7 cellular contexts compared by ENCODE assay signal in the genomic region with DNA sequence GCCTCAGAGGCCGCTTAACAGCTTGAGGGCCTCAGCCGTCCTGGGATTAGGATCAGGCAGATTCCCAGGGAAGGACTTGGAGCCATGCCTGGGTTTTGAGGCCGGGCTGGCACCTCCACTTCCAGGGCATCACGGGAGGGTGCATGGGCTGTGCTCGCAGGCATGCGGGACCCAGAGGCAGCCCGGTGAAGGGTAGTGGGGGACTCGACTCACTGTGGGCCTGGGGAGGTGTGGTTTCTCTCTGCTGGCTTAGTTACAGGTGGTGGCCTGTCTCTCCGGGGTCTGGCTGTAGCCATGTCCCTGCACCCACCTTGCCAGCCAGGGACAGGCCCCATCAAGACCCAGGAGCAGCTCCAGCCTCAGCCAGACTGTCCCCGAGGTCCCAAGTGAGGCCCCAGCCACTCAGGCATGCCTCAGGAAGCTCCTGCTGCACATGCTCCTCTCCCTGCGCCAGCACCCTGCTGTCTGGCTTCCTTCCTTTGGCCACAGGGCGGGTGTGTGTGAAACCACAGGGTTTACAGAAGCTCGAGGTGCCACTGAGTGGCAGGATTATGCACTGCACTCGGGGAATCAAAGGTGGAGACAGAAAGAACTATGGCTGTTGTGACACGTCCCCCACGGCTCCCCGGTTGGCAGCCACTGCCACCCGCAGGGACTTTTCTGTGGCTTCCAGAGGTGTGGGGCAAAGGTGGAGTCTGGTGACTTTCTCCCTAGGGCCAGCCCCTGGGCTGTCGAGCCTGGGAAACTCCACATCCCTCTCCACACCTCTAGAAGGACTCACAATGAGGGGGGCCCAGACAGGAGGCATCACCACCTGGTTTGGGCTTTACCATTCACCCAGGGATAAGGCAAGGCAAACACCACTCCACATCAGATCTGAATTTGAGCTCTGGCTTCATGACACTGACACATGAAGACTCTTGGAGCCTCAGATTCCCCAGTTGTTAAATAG. TPM values are rescaled to one million over a fixed set of nuclear protein-coding genes. Genes with fewer than 3 reads are reported as not detected.
DNase-seq lines count a peak whose midpoint lies in the region; ATAC-seq and TF ChIP-seq lines count a peak whose summit lies in the region.

No MANE protein-coding gene starts in this region.

- WGBS in sigmoid colon, 2 donors, result 17 to 25% methylated on average over 19 of the region's 19 CpGs

- intact Hi-C loops in left ventricle myocardium superior (cut with micrococcal nuclease), result no loop called here
- intact Hi-C loops in sigmoid colon (cut with DNase I), result loop anchor here (1.0 kb wide), 1 partner anchor 77 kb away; no protein-coding TSS in a partner anchor

- H3K4me3 Mint-ChIP-seq in T-helper 17 cell, result peak overlapping the region; percentile 53

- no peak for TF ChIP-seq POLR2A in sigmoid colon (IDR thresholded peaks at IDR 0.05)

- ATAC-seq in GM18498 (IDR thresholded peaks at IDR 0.05; ENCODE audit: unreplicated experiment) (peak; percentile 100), HG02884 (IDR thresholded peaks at IDR 0.05; ENCODE audit: unreplicated experiment) (peak; percentile 70), T-helper 17 cell (peak; percentile 98), left ventricle myocardium superior (peak; percentile 98)

- H3K36me3 ChIP-seq in sigmoid colon, result no peaks in the 10 kb centered on the region

- H3K4me1 Mint-ChIP-seq in T-helper 17 cell, result peaks cover 15% of the 10 kb centered on the region

- H3K9me3 ChIP-seq in T-helper 17 cell (ENCODE audit: control insufficient read depth, low read length, poor library complexity, severe bottlenecking), result no peaks in the 10 kb centered on the region
- H3K9me3 ChIP-seq in sigmoid colon, result no peaks in the 10 kb centered on the region

- H3K27ac ChIP-seq in sigmoid colon, result no peak overlapping the region

- TF ChIP-seq EP300 in sigmoid colon (IDR thresholded peaks at IDR 0.05), result no peak

- DNase-seq in NCI-H1694 (lab: John Stamatoyannopoulos, UW), result peak; percentile 85
- DNase-seq in T-helper 17 cell, result peak; percentile 46 to 62 (median 51)
- DNase-seq in amniotic epithelial cell (ENCODE audit: low read depth), result peak; percentile 67
- peak; percentile 84 for DNase-seq in left ventricle myocardium superior
- peak; percentile 85 for DNase-seq in sigmoid colon

- H3K4me3 ChIP-seq in sigmoid colon, result no peak overlapping the region

- peaks cover 3 to 35% (median 5%) of the 10 kb centered on the region in 3 donors for H3K27me3 ChIP-seq in sigmoid colon

- TF ChIP-seq CTCF in sigmoid colon (IDR thresholded peaks at IDR 0.05), result peak; percentile 60 to 83 (median 70)

- peak overlapping the region; percentile 21 for H3K27ac Mint-ChIP-seq in T-helper 17 cell

- peaks cover 0 to 10% (median 7%) of the 10 kb centered on the region in 4 donors for H3K4me1 ChIP-seq in sigmoid colon

- H3K27me3 Mint-ChIP-seq in T-helper 17 cell, result peaks cover 8% of the 10 kb centered on the region

- no peaks in the 10 kb centered on the region for H3K36me3 Mint-ChIP-seq in T-helper 17 cell (ENCODE audit: low read depth)

RNA-seq across cellular contexts. Expression of gene GOLGA7B, which starts 19.7 kb away (rescaled TPM):
- 10 to 100 TPM in 1 of 2 donors, 1 to 10 TPM in 1; 9.6 to 12.0 TPM for total RNA-seq in T-helper 17 cell
- not detected for total RNA-seq in left ventricle myocardium superior
- under 1 TPM; 0.16 to 0.71 (median 0.41) TPM for total RNA-seq in sigmoid colon
- 1 to 10 TPM; 1.0 to 1.4 (median 1.2) TPM for polyA plus RNA-seq in sigmoid colon

Comparison
In these comparisons a context has a peak if more than half of its experiments do, and no peak if none do; other contexts are left out.
1. RNA of gene GOLGA7B, which starts 19.7 kb away (total RNA-seq): 9.6 to 12.0 TPM in T-helper 17 cell; 0.16 to 0.71 TPM in sigmoid colon and not detected in left ventricle myocardium superior (single experiment); every median in the first group is over 4 times any median in the second.
2. Peak in every context shown above with its lines, with median percentiles within 50 percentile points of each other: ATAC-seq and DNase-seq.